In the genomic region with DNA sequence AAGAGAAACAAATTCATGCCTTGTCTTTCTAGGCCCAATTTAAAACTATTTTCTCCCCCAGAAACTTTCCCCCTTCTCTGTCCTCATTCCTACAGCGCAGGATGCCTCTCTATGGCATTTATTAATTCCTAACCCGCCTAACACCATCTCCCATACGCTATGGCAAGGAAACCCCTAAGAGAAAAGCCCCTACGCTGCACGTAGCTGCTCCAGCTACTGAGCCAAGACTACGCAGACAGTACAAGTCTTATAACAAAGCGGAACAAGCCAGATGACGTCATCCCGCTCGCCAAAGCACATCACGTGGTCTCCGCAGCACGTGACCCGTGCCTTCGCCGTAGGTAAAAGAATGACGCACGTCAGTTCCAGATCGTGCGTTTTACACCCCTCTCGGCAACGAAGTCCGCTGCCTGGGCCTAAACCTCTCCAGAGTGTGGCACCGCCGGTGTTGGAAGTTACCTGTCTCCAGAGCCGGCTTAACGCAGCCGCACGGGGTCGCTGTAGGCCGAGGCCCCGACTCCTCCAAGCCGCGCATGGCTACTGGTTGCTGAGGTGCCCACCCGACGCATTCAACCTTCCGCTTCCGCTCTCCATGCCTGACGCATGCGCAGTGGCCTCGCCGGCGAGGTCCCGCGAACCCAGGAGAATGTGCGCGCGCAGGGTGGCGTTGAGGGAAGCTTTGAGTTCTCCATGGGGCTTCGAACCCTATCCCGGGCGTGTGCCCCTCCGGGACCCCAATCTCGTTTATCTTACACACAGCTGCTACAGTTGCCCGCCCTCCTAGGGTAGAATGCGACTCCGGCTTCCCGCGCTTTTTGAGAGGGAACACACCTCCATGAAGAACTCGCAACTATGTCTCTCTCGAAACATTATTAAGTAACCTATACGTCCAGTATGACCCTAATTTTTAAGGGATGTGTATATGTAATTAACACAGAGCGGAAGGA, we compare ENCODE assay signal across 1 cellular context.
A peak's percentile ranks its signal among the peaks of the same experiment; 100 is the strongest.
TF ChIP-seq lines count a peak whose summit lies in the region.

A gene with protein sequence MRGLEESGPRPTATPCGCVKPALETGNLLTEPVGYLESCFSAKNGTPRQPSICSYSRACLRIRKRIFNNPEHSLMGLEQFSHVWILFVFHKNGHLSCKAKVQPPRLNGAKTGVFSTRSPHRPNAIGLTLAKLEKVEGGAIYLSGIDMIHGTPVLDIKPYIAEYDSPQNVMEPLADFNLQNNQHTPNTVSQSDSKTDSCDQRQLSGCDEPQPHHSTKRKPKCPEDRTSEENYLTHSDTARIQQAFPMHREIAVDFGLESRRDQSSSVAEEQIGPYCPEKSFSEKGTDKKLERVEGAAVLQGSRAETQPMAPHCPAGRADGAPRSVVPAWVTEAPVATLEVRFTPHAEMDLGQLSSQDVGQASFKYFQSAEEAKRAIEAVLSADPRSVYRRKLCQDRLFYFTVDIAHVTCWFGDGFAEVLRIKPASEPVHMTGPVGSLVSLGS (minus strand): TSS at position 542 of the 947 bp plus-strand sequence. CDS start 7 bp downstream, at position 535.

TF ChIP-seq in K562, 482 proteins besides CTCF, POLR2A, EP300 and RAD21 (continued from another document and continues in another):
- TF ChIP-seq GTF3C2 (IDR thresholded peaks at IDR 0.05; ENCODE audit: borderline replicate concordance, extremely low read depth, insufficient read length) = no peak
- peak; percentile 99 for TF ChIP-seq HDAC2 (IDR thresholded peaks at IDR 0.05)
- TF ChIP-seq ARHGAP35 (IDR thresholded peaks at IDR 0.05; ENCODE audit: partially characterized antibody) = no peak
- TF ChIP-seq MTA2 (IDR thresholded peaks at IDR 0.05; ENCODE audit: low read depth) = no peak
- TF ChIP-seq TRIM24 (IDR thresholded peaks at IDR 0.05) = peak; percentile 23 to 75; a peak in 2 of 4 replicates
- peak; percentile 96 for TF ChIP-seq RBFOX2 (IDR thresholded peaks at IDR 0.05; ENCODE audit: low read depth, low read length)
- TF ChIP-seq, protein P1, sequence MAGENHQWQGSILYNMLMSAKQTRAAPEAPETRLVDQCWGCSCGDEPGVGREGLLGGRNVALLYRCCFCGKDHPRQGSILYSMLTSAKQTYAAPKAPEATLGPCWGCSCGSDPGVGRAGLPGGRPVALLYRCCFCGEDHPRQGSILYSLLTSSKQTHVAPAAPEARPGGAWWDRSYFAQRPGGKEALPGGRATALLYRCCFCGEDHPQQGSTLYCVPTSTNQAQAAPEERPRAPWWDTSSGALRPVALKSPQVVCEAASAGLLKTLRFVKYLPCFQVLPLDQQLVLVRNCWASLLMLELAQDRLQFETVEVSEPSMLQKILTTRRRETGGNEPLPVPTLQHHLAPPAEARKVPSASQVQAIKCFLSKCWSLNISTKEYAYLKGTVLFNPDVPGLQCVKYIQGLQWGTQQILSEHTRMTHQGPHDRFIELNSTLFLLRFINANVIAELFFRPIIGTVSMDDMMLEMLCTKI (IDR thresholded peaks at IDR 0.05; ENCODE audit: partially characterized antibody) = no peak
- TF ChIP-seq, protein P2, sequence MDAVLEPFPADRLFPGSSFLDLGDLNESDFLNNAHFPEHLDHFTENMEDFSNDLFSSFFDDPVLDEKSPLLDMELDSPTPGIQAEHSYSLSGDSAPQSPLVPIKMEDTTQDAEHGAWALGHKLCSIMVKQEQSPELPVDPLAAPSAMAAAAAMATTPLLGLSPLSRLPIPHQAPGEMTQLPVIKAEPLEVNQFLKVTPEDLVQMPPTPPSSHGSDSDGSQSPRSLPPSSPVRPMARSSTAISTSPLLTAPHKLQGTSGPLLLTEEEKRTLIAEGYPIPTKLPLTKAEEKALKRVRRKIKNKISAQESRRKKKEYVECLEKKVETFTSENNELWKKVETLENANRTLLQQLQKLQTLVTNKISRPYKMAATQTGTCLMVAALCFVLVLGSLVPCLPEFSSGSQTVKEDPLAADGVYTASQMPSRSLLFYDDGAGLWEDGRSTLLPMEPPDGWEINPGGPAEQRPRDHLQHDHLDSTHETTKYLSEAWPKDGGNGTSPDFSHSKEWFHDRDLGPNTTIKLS (IDR thresholded peaks at IDR 0.05; ENCODE audit: borderline replicate concordance, low read depth) = peak; percentile 90
- peak; percentile 71 for TF ChIP-seq POU5F1 (IDR thresholded peaks at IDR 0.05; ENCODE audit: borderline replicate concordance, low read depth, low read length, partially characterized antibody)
- no peak for TF ChIP-seq ZC3H4 (CRISPR knock-in tag; IDR thresholded peaks at IDR 0.05; ENCODE audit: borderline replicate concordance)
- peak; percentile 6; the same call in 1 of the 2 replicates for TF ChIP-seq BMI1 (IDR thresholded peaks at IDR 0.05; ENCODE audit: low read length)
- TF ChIP-seq, protein P3, sequence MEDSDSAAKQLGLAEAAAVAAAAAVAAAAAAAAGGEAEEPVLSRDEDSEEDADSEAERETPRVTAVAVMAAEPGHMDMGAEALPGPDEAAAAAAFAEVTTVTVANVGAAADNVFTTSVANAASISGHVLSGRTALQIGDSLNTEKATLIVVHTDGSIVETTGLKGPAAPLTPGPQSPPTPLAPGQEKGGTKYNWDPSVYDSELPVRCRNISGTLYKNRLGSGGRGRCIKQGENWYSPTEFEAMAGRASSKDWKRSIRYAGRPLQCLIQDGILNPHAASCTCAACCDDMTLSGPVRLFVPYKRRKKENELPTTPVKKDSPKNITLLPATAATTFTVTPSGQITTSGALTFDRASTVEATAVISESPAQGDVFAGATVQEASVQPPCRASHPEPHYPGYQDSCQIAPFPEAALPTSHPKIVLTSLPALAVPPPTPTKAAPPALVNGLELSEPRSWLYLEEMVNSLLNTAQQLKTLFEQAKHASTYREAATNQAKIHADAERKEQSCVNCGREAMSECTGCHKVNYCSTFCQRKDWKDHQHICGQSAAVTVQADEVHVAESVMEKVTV (CRISPR knock-in tag; IDR thresholded peaks at IDR 0.05) = peak; percentile 44; the same call in 1 of the 2 replicates
- TF ChIP-seq RHOXF2B (CRISPR knock-in tag; conservative IDR thresholded peaks at IDR 0.05) = peak; percentile 91
- peak; percentile 93 for TF ChIP-seq ZNF589 (CRISPR knock-in tag; IDR thresholded peaks at IDR 0.05; ENCODE audit: low read depth)
- no peak for TF ChIP-seq ARID3A (IDR thresholded peaks at IDR 0.05; ENCODE audit: borderline replicate concordance, low read depth, low read length)
- no peak for TF ChIP-seq IFI16 (CRISPR knock-in tag; IDR thresholded peaks at IDR 0.05)
- no peak for TF ChIP-seq BRF2 (IDR thresholded peaks at IDR 0.05; ENCODE audit: borderline replicate concordance, insufficient read depth, insufficient read length)
- TF ChIP-seq FOXM1 (IDR thresholded peaks at IDR 0.05; ENCODE audit: low read depth) = peak; percentile 62; the same call in 1 of the 2 replicates
- TF ChIP-seq FOXM1 (CRISPR knock-in tag; IDR thresholded peaks at IDR 0.05; ENCODE audit: low read depth) = 0 out of 2 replicates have a peak, but pooled peaks have one; percentile 80
- peak; percentile 100 for TF ChIP-seq USF2 (CRISPR knock-in tag; IDR thresholded peaks at IDR 0.05)
- peak; percentile 45; the same call in 1 of the 2 replicates for TF ChIP-seq ZNF518B (CRISPR knock-in tag; IDR thresholded peaks at IDR 0.05)
- TF ChIP-seq, protein P4, sequence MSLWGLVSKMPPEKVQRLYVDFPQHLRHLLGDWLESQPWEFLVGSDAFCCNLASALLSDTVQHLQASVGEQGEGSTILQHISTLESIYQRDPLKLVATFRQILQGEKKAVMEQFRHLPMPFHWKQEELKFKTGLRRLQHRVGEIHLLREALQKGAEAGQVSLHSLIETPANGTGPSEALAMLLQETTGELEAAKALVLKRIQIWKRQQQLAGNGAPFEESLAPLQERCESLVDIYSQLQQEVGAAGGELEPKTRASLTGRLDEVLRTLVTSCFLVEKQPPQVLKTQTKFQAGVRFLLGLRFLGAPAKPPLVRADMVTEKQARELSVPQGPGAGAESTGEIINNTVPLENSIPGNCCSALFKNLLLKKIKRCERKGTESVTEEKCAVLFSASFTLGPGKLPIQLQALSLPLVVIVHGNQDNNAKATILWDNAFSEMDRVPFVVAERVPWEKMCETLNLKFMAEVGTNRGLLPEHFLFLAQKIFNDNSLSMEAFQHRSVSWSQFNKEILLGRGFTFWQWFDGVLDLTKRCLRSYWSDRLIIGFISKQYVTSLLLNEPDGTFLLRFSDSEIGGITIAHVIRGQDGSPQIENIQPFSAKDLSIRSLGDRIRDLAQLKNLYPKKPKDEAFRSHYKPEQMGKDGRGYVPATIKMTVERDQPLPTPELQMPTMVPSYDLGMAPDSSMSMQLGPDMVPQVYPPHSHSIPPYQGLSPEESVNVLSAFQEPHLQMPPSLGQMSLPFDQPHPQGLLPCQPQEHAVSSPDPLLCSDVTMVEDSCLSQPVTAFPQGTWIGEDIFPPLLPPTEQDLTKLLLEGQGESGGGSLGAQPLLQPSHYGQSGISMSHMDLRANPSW (CRISPR knock-in tag; IDR thresholded peaks at IDR 0.05) = peak; percentile 98; the same call in 1 of the 2 replicates
- TF ChIP-seq ZNF584 (CRISPR knock-in tag; IDR thresholded peaks at IDR 0.05; ENCODE audit: low read depth) = peak; percentile 95
- TF ChIP-seq PURB (CRISPR knock-in tag; IDR thresholded peaks at IDR 0.05; ENCODE audit: low read depth) = no peak
- peak; percentile 92 for TF ChIP-seq CBX1 (IDR thresholded peaks at IDR 0.05; ENCODE audit: low read depth)
- TF ChIP-seq, protein P5, sequence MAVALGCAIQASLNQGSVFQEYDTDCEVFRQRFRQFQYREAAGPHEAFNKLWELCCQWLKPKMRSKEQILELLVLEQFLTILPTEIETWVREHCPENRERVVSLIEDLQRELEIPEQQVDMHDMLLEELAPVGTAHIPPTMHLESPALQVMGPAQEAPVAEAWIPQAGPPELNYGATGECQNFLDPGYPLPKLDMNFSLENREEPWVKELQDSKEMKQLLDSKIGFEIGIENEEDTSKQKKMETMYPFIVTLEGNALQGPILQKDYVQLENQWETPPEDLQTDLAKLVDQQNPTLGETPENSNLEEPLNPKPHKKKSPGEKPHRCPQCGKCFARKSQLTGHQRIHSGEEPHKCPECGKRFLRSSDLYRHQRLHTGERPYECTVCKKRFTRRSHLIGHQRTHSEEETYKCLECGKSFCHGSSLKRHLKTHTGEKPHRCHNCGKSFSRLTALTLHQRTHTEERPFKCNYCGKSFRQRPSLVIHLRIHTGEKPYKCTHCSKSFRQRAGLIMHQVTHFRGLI (CRISPR knock-in tag; IDR thresholded peaks at IDR 0.05) = peak; percentile 91
- peak; percentile 93 for TF ChIP-seq POLR2G (IDR thresholded peaks at IDR 0.05; ENCODE audit: low read depth, low read length)
